8 cellular contexts compared by ENCODE assay signal in genomic region chr3:153768559-153769469, GRCh38.
DNase-seq lines count a peak whose midpoint lies in the region; ATAC-seq, FAIRE-seq and TF ChIP-seq lines count a peak whose summit lies in the region.

No MANE protein-coding gene starts in this region.

- H3K27ac ChIP-seq in GM23248 (no peak overlapping the region), right cardiac atrium (ENCODE audit: low read length) (no peak overlapping the region), small intestine (ENCODE audit: low read depth in 1 of 2, low read length in 1 of 2) (no peak overlapping the region)

- no peak overlapping the region for H3K4me2 ChIP-seq in GM23248 (ENCODE audit: unreplicated experiment)

- no peaks in the 10 kb centered on the region for H3K9me2 ChIP-seq in GM23248 (ENCODE audit: insufficient read depth)

- WGBS in GM23248 (ENCODE audit: low coverage in 1 of 2, low lambda C conversion rate in 2 of 2, missing lambda C conversion rate in 2 of 2), 2 experiments, result 48 to 50% methylated on average over 5 of the region's 5 CpGs
- 44% methylated on average over 5 of the region's 5 CpGs for WGBS in right cardiac atrium
- WGBS in small intestine, 3 donors, result 39 to 55% (median 54%) methylated on average over 5 of the region's 5 CpGs

- H3K36me3 ChIP-seq in GM23248 (ENCODE audit: low read depth) (no peaks in the 10 kb centered on the region), small intestine (ENCODE audit: control insufficient read depth in 2 of 2, insufficient read depth in 2 of 2, low read length in 2 of 2) (no peaks in the 10 kb centered on the region)

- H4K20me1 ChIP-seq in GM23248 (ENCODE audit: insufficient read depth), result no peaks in the 10 kb centered on the region

- H3K4me1 Mint-ChIP-seq in activated naive CD8-positive, alpha-beta T cell treated with anti-CD3 and anti-CD28 coated beads, Interleukin-2, amount 50 U/mL, for 24 hours, result peaks cover 2% of the 10 kb centered on the region

- ATAC-seq in activated naive CD8-positive, alpha-beta T cell treated with anti-CD3 and anti-CD28 coated beads, Interleukin-2, amount 50 U/mL, for 24 hours, result peak; percentile 90
- peak; percentile 81 to 83 for ATAC-seq in right cardiac atrium

- H3K4me1 ChIP-seq in GM23248 (ENCODE audit: insufficient read depth), result no peaks in the 10 kb centered on the region
- H3K4me1 ChIP-seq in right cardiac atrium (ENCODE audit: control insufficient read depth, insufficient read depth, low read length), result no peaks in the 10 kb centered on the region
- no peaks in the 10 kb centered on the region for H3K4me1 ChIP-seq in small intestine (ENCODE audit: control insufficient read depth in 2 of 2, insufficient read depth in 1 of 2, low read depth in 1 of 2, low read length in 1 of 2)

- H3K27ac Mint-ChIP-seq in activated naive CD8-positive, alpha-beta T cell treated with anti-CD3 and anti-CD28 coated beads, Interleukin-2, amount 50 U/mL, for 24 hours, result no peak overlapping the region

- intact Hi-C loops in right cardiac atrium (cut with DNase I), result loop anchor here in 3 of 4 donors (5.0 to 10.0 kb wide), 6 partner anchors 164 to 744 kb away; partner anchors contain the start of gene RAP2B (in 1 of the 3)
- intact Hi-C loops in posterior vena cava (cut with DNase I), result loop anchor here (10.0 kb wide), 2 partner anchors 604 to 724 kb away; partner anchors contain the start of gene RAP2B (in 1 of the 2)

- peaks cover 4% of the 10 kb centered on the region for H3K9me3 Mint-ChIP-seq in activated naive CD8-positive, alpha-beta T cell treated with anti-CD3 and anti-CD28 coated beads, Interleukin-2, amount 50 U/mL, for 24 hours

- TF ChIP-seq CTCF in GM12873 (IDR thresholded peaks at IDR 0.05; ENCODE audit: insufficient read depth, low read depth, low read length, missing control alignments), result peak; percentile 88

- H3K9ac ChIP-seq in GM23248, result no peak overlapping the region

- H3F3A ChIP-seq in GM23248 (ENCODE audit: insufficient read depth), result no peaks in the 10 kb centered on the region

- H3K27me3 Mint-ChIP-seq in activated naive CD8-positive, alpha-beta T cell treated with anti-CD3 and anti-CD28 coated beads, Interleukin-2, amount 50 U/mL, for 24 hours, result peaks cover 7% of the 10 kb centered on the region

- H3K4me3 ChIP-seq in GM23248, result no peak overlapping the region
- H3K4me3 ChIP-seq in Jurkat, Clone E6-1 (ENCODE audit: low read length), result no peak overlapping the region
- H3K4me3 ChIP-seq in right cardiac atrium (ENCODE audit: low read length), result no peak overlapping the region
- no peak overlapping the region for H3K4me3 ChIP-seq in small intestine (ENCODE audit: low read depth in 1 of 2, low read length in 2 of 2)

- in situ Hi-C loops in GM23248 (cut with MboI) (loop anchor here (10.0 to 25.0 kb wide), 2 partner anchors 607 to 734 kb away; partner anchors contain the start of gene RAP2B), SK-MEL-5 (cut with HindIII; ENCODE audit: low pct_unique_long_range_greater_than_20kb, low sequenced_read_pairs) (no loop called here)

- H3K79me2 ChIP-seq in GM23248 (ENCODE audit: insufficient read depth), result no peaks in the 10 kb centered on the region

- no peak for FAIRE-seq in small intestine (lab: Jason Lieb, UNC)

- H3K27me3 ChIP-seq in GM23248 (replicated peaks; ENCODE audit: insufficient read depth) (no peaks in the 10 kb centered on the region), right cardiac atrium (ENCODE audit: control insufficient read depth, insufficient read depth) (no peaks in the 10 kb centered on the region), small intestine (ENCODE audit: control insufficient read depth in 2 of 2, insufficient read depth in 2 of 2, low read length in 2 of 2) (no peaks in the 10 kb centered on the region)

- H2AFZ ChIP-seq in GM23248, result no peak overlapping the region

- no peaks in the 10 kb centered on the region for H3K9me3 ChIP-seq in GM23248 (ENCODE audit: low read depth)
- H3K9me3 ChIP-seq in right cardiac atrium (ENCODE audit: control insufficient read depth, low read length), result no peaks in the 10 kb centered on the region
- no peaks in the 10 kb centered on the region for H3K9me3 ChIP-seq in small intestine (ENCODE audit: control insufficient read depth, low read depth)

- H3K36me3 Mint-ChIP-seq in activated naive CD8-positive, alpha-beta T cell treated with anti-CD3 and anti-CD28 coated beads, Interleukin-2, amount 50 U/mL, for 24 hours (ENCODE audit: low read depth), result peaks cover 3% of the 10 kb centered on the region

- H3K4me3 Mint-ChIP-seq in activated naive CD8-positive, alpha-beta T cell treated with anti-CD3 and anti-CD28 coated beads, Interleukin-2, amount 50 U/mL, for 24 hours, result no peak overlapping the region

- DNase-seq in GM23248, result peak; percentile 70
- peak; percentile 37 for DNase-seq in Jurkat, Clone E6-1 (ENCODE audit: low read depth, low spot score)
- DNase-seq in SK-MEL-5 (ENCODE audit: low read depth, low spot score), result peak; percentile 72
- peak; percentile 25 for DNase-seq in activated naive CD8-positive, alpha-beta T cell treated with anti-CD3 and anti-CD28 coated beads, Interleukin-2, amount 50 U/mL, for 24 hours
- no peak for DNase-seq in right cardiac atrium
- peak; percentile 59 for DNase-seq in small intestine
- no peak for DNase-seq in posterior vena cava (ENCODE audit: low spot score)

Comparison
In these comparisons a context has a peak if more than half of its experiments do, and no peak if none do; other contexts are left out.
1. DNase-seq: peak in GM23248 (single experiment), Jurkat, Clone E6-1 (single experiment), SK-MEL-5 (single experiment), activated naive CD8-positive, alpha-beta T cell treated with anti-CD3 and anti-CD28 coated beads, Interleukin-2, amount 50 U/mL, for 24 hours (single experiment) and small intestine (single experiment); none in right cardiac atrium (0 of 3) and posterior vena cava (single experiment).